ENCODE assay signal across 9 cellular contexts in genomic region chr18:47260138-47260923, GRCh38. TPM values are rescaled to one million over a fixed set of nuclear protein-coding genes. Genes with fewer than 3 reads are reported as not detected.
A peak's percentile ranks its signal among the peaks of the same experiment; 100 is the strongest.
DNase-seq lines count a peak whose midpoint lies in the region; ATAC-seq and TF ChIP-seq lines count a peak whose summit lies in the region.
"Had no signal": no experiment of that assay in that cellular context is flagged by ENCODE, and none has a peak within 500 bp of the region (broad histone marks: within the 10 kb centered on the region; RNA-seq: fewer than 3 reads in every experiment).

No MANE protein-coding gene starts in this region.

- no peak overlapping the region for H2AFZ ChIP-seq in trophoblast cell (ENCODE audit: insufficient read depth, low read length, poor library complexity)

- peak; percentile 79; the same call in 2 of the 3 replicates for ATAC-seq in RWPE2 (ENCODE audit: low read depth)

- H3K36me3 ChIP-seq in RWPE2 (ENCODE audit: low read depth) (no peaks in the 10 kb centered on the region), trophoblast cell (ENCODE audit: control insufficient read depth in 1 of 2, insufficient read depth in 2 of 2, low read length in 2 of 2) (no peaks in the 10 kb centered on the region)

- H3K79me2 ChIP-seq in trophoblast cell (ENCODE audit: control insufficient read depth, insufficient read depth, low read length, poor library complexity), result no peaks in the 10 kb centered on the region

- WGBS in trophoblast cell (ENCODE audit: extremely low coverage, insufficient coverage, insufficient read length), result no CpG with 5 or more reads among the region's 36 CpGs

- DNase-seq in NCI-H1092 treated with DMSO at 0.1 percent for 48 hours (lab: John Stamatoyannopoulos, UW) (peak; percentile 12), NCI-H1092 (lab: John Stamatoyannopoulos, UW) (no peak), RWPE2 (ENCODE audit: low spot score) (peak; percentile 55), fibroblast of mammary gland (ENCODE audit: low read depth) (peak; percentile 45), trophoblast cell (peak; percentile 66 to 76), COR-L47 (lab: John Stamatoyannopoulos, UW) (no peak), NOMO-1 (lab: John Stamatoyannopoulos, UW; ENCODE audit: unreplicated experiment in 2 of 2) (no peak), T1000 (lab: John Stamatoyannopoulos, UW) (no peak)

- H2BK120ac ChIP-seq in trophoblast cell (ENCODE audit: insufficient read depth, low read length, poor library complexity), result no peak overlapping the region

- no peak overlapping the region for H4K8ac ChIP-seq in trophoblast cell (ENCODE audit: low read depth, low read length)

- no peak overlapping the region for H2AK5ac ChIP-seq in trophoblast cell (ENCODE audit: low read length)

- H4K91ac ChIP-seq in trophoblast cell (ENCODE audit: low read depth, low read length), result no peak overlapping the region

- no peak overlapping the region for H3K18ac ChIP-seq in trophoblast cell (ENCODE audit: low read length)

- TF ChIP-seq CTCF in RWPE2 (IDR thresholded peaks at IDR 0.05; ENCODE audit: poor library complexity, severe bottlenecking) (no peak), fibroblast of mammary gland (conservative IDR thresholded peaks at IDR 0.05; ENCODE audit: control insufficient read depth, insufficient read depth, low read depth, low read length) (no peak)

- H3K27me3 ChIP-seq in RWPE2 (ENCODE audit: insufficient read depth, poor library complexity, severe bottlenecking) (peaks cover 77% of the 10 kb centered on the region), trophoblast cell (ENCODE audit: insufficient read depth, low read length) (peaks cover 57% of the 10 kb centered on the region)

- no peaks in the 10 kb centered on the region for H3K79me1 ChIP-seq in trophoblast cell (ENCODE audit: low read length)

- no peak overlapping the region for H3K14ac ChIP-seq in trophoblast cell (ENCODE audit: low read length)

- no peak overlapping the region for H2BK5ac ChIP-seq in trophoblast cell (ENCODE audit: low read depth, low read length, poor library complexity)

- no peak overlapping the region for H3K23ac ChIP-seq in trophoblast cell (ENCODE audit: low read length)

- no peak overlapping the region for H3K4me3 ChIP-seq in RWPE2 (ENCODE audit: severe bottlenecking)
- no peak overlapping the region for H3K4me3 ChIP-seq in fibroblast of mammary gland (ENCODE audit: control insufficient read depth, low read depth, low read length)
- H3K4me3 ChIP-seq in trophoblast cell (ENCODE audit: low read depth, low read length), result no peak overlapping the region

- H3K4me1 ChIP-seq in RWPE2 (ENCODE audit: insufficient read depth, poor library complexity, severe bottlenecking) (no peaks in the 10 kb centered on the region), trophoblast cell (ENCODE audit: control insufficient read depth in 1 of 2, insufficient read depth in 2 of 2, low read length in 2 of 2) (peaks cover 7 to 11% of the 10 kb centered on the region in 2 experiments)

- no peak overlapping the region for H3K4me2 ChIP-seq in trophoblast cell (ENCODE audit: low read length)

- H4K12ac ChIP-seq in trophoblast cell (ENCODE audit: low read depth, low read length), result no peak overlapping the region

- no peak overlapping the region for H3K9ac ChIP-seq in trophoblast cell (ENCODE audit: low read length)

- H2BK12ac ChIP-seq in trophoblast cell (ENCODE audit: low read length), result no peak overlapping the region

- H3K27ac ChIP-seq in RWPE2 (ENCODE audit: poor library complexity, severe bottlenecking), result no peak overlapping the region
- no peak overlapping the region for H3K27ac ChIP-seq in trophoblast cell (ENCODE audit: low read depth, low read length)

- no peak overlapping the region for H3K4ac ChIP-seq in trophoblast cell (ENCODE audit: low read depth, low read length)

- H3K9me3 ChIP-seq in RWPE2 (ENCODE audit: severe bottlenecking), result no peaks in the 10 kb centered on the region
- H3K9me3 ChIP-seq in trophoblast cell (ENCODE audit: insufficient read depth, low read depth, low read length), result peaks cover 13% of the 10 kb centered on the region

RNA-seq across cellular contexts. Expression of gene SKOR2, which starts 8.9 kb away (rescaled TPM):
- polyA plus RNA-seq in trophoblast cell (2013), result not detected in 2 replicates
- polyA plus RNA-seq: esophagus had no signal

Comparison
In these comparisons a context has a peak if more than half of its experiments do, and no peak if none do; other contexts are left out.
1. DNase-seq: peak in NCI-H1092 treated with DMSO at 0.1 percent for 48 hours (single experiment), RWPE2 (single experiment), fibroblast of mammary gland (single experiment) and trophoblast cell (2 of 2); none in NCI-H1092 (single experiment), COR-L47 (single experiment), NOMO-1 (0 of 2) and T1000 (single experiment).